ENCODE assay signal across 21 cellular contexts in the genomic region with DNA sequence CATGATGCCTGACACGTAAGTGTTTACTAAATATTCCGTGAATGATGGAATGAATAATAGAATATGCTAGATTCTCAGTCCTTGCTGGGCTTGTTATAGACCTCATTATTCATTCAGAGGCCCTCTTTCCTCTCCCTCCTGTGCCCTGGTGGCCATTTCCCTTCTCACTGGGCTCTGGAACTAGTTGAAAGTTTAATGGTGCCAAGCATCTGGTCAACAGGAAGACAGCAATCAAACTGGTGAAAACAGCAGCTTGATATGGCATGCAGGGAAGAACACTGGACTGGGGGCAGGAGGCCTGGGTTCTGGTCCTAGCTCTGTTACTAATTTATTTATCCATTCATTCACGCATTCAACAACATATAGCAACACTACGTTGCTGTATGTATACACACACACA. TPM values are rescaled to one million over a fixed set of nuclear protein-coding genes. Genes with fewer than 3 reads are reported as not detected.
"Had no signal": no experiment of that assay in that cellular context is flagged by ENCODE, and none has a peak within 500 bp of the region (broad histone marks: within the 10 kb centered on the region; RNA-seq: fewer than 3 reads in every experiment).

No MANE protein-coding gene starts in this region.

- H3K36me3 ChIP-seq: adrenal gland, left ventricle myocardium inferior, right atrium auricular region, thoracic aorta had no signal

- H3K4me1 ChIP-seq: adrenal gland, foreskin keratinocyte, right atrium auricular region had no signal

- H3K4me3 Mint-ChIP-seq: activated naive CD4-positive, alpha-beta T cell treated with anti-CD3 and anti-CD28 coated beads for 36 hours; activated naive CD8-positive, alpha-beta T cell treated with anti-CD3 and anti-CD28 coated beads for 36 hours; brain; endodermal cell; natural killer cell treated with Interleukin-12 subunit alpha and Interleukin-12 subunit beta and Interleukin-15 and Interleukin-18, amount 100 ng/mL, for 72 hours; T-cell had no signal

- ATAC-seq: esophagus mucosa, foreskin keratinocyte had no signal

- H3K27me3 Mint-ChIP-seq: T-cell had no signal

- H3K79me2 ChIP-seq: hepatocyte had no signal

- H3K9me3 ChIP-seq: adrenal gland, mucosa of descending colon, thoracic aorta had no signal

- H3K36me3 Mint-ChIP-seq: brain; natural killer cell treated with Interleukin-12 subunit alpha and Interleukin-12 subunit beta and Interleukin-15 and Interleukin-18, amount 100 ng/mL, for 72 hours; T-cell had no signal

- H3K4me2 ChIP-seq: hepatocyte, smooth muscle cell had no signal

- H3K9me3 Mint-ChIP-seq: activated naive CD4-positive, alpha-beta T cell treated with anti-CD3 and anti-CD28 coated beads for 36 hours; activated naive CD8-positive, alpha-beta T cell treated with anti-CD3 and anti-CD28 coated beads for 36 hours; endodermal cell; natural killer cell treated with Interleukin-12 subunit alpha and Interleukin-12 subunit beta and Interleukin-15 and Interleukin-18, amount 100 ng/mL, for 72 hours; T-cell had no signal

- DNase-seq: activated CD4-positive, CD25-positive, alpha-beta regulatory T cell; aorta; endodermal cell; foreskin keratinocyte; islet precursor cell; left ventricle myocardium inferior; mucosa of descending colon; trophoblast cell had no signal

- H2AFZ ChIP-seq: hepatocyte had no signal

- H3K4me3 ChIP-seq: adrenal gland, coronary artery, hepatocyte, left ventricle myocardium inferior, lung, mucosa of descending colon, right atrium auricular region, smooth muscle cell, thoracic aorta had no signal

- H3K27me3 ChIP-seq: adrenal gland, hepatocyte, right atrium auricular region had no signal

- H3K27ac ChIP-seq: adrenal gland, coronary artery, foreskin keratinocyte, hepatocyte, left ventricle myocardium inferior, right atrium auricular region, thoracic aorta had no signal

- H3K27ac Mint-ChIP-seq: activated naive CD4-positive, alpha-beta T cell treated with anti-CD3 and anti-CD28 coated beads for 36 hours; activated naive CD8-positive, alpha-beta T cell treated with anti-CD3 and anti-CD28 coated beads for 36 hours; brain; endodermal cell; natural killer cell treated with Interleukin-12 subunit alpha and Interleukin-12 subunit beta and Interleukin-15 and Interleukin-18, amount 100 ng/mL, for 72 hours; T-cell had no signal

RNA-seq across cellular contexts. Expression of gene APOD, which starts 3.7 kb away (rescaled TPM):
- total RNA-seq: activated naive CD8-positive, alpha-beta T cell treated with anti-CD3 and anti-CD28 coated beads for 36 hours; endodermal cell; foreskin keratinocyte; natural killer cell treated with Interleukin-12 subunit alpha and Interleukin-12 subunit beta and Interleukin-15 and Interleukin-18, amount 100 ng/mL, for 72 hours had no signal
